ENCODE assay signal across 21 cellular contexts in genomic region chr1:178133291-178133989, GRCh38. TPM values are rescaled to one million over a fixed set of nuclear protein-coding genes. Genes with fewer than 3 reads are reported as not detected.
DNase-seq lines count a peak whose midpoint lies in the region; ATAC-seq and TF ChIP-seq lines count a peak whose summit lies in the region.
"Had no signal": no experiment of that assay in that cellular context is flagged by ENCODE, and none has a peak within 500 bp of the region (broad histone marks: within the 10 kb centered on the region; RNA-seq: fewer than 3 reads in every experiment).

No MANE protein-coding gene starts in this region.

- WGBS in heart left ventricle, 4 donors = 50 to 69% (median 66%) methylated on average over 2 of the region's 2 CpGs

- peak overlapping the region; percentile 33 for H3K4me2 ChIP-seq in OCI-LY3 (ENCODE audit: low read length)

- H3K36me3 ChIP-seq in heart left ventricle = no peaks in the 10 kb centered on the region
- no peaks in the 10 kb centered on the region for H3K36me3 ChIP-seq in OCI-LY3 (replicated peaks; ENCODE audit: low read depth, low read length)
- H3K36me3 ChIP-seq in effector memory CD4-positive, alpha-beta T cell (ENCODE audit: control insufficient read depth, insufficient read depth, low read length) = no peaks in the 10 kb centered on the region
- H3K36me3 ChIP-seq: pancreas, right atrium auricular region, transverse colon had no signal

- H3K4me3 ChIP-seq in heart left ventricle = no peak overlapping the region
- no peak overlapping the region for H3K4me3 ChIP-seq in OCI-LY3 (ENCODE audit: low read length)
- H3K4me3 ChIP-seq in effector memory CD4-positive, alpha-beta T cell (ENCODE audit: insufficient read depth, low read depth, low read length, poor library complexity, severe bottlenecking) = no peak overlapping the region
- H3K4me3 ChIP-seq: body of pancreas, pancreas, right atrium auricular region, SJSA1, transverse colon had no signal

- H2AFZ ChIP-seq in OCI-LY3 (ENCODE audit: low read depth, low read length) = no peak overlapping the region

- intact Hi-C loops in heart left ventricle (cut with DNase I) (loop anchor here in 3 of 10 donors (5.0 to 10.0 kb wide), 3 partner anchors 36 to 101 kb away; no protein-coding TSS in a partner anchor), left cardiac atrium (cut with DNase I) (no loop called here)

- TF ChIP-seq POLR2A in heart left ventricle (IDR thresholded peaks at IDR 0.05) = no peak

- H3K4me1 ChIP-seq in heart left ventricle (peaks cover 3 to 49% (median 30%) of the 10 kb centered on the region in 12 donors), OCI-LY3 (ENCODE audit: low read length) (peaks cover 33% of the 10 kb centered on the region)
- H3K4me1 ChIP-seq in effector memory CD4-positive, alpha-beta T cell (ENCODE audit: control insufficient read depth, insufficient read depth, low read length, poor library complexity, severe bottlenecking) = no peaks in the 10 kb centered on the region
- H3K4me1 ChIP-seq: body of pancreas, pancreas had no signal

- H3K79me2 ChIP-seq in OCI-LY3 (ENCODE audit: low read length) = no peaks in the 10 kb centered on the region

- H3K27me3 ChIP-seq in heart left ventricle (no peaks in the 10 kb centered on the region), OCI-LY3 (ENCODE audit: low read depth, low read length) (no peaks in the 10 kb centered on the region)
- no peaks in the 10 kb centered on the region for H3K27me3 ChIP-seq in effector memory CD4-positive, alpha-beta T cell (replicated peaks; ENCODE audit: control insufficient read depth, insufficient read depth, low read length, poor library complexity, severe bottlenecking)
- H3K27me3 ChIP-seq: body of pancreas, pancreas, right atrium auricular region, SJSA1, transverse colon had no signal

- TF ChIP-seq CTCF in heart left ventricle (IDR thresholded peaks at IDR 0.05) (no peak), OCI-LY3 (IDR thresholded peaks at IDR 0.05; ENCODE audit: low read depth, low read length) (no peak)

- no peak for ATAC-seq in heart left ventricle
- no peak for ATAC-seq in left cardiac atrium
- no peak for ATAC-seq in GM18498 (IDR thresholded peaks at IDR 0.05; ENCODE audit: unreplicated experiment)
- ATAC-seq: body of pancreas, HepG2, natural killer cell, WTC11 had no signal

- no peaks in the 10 kb centered on the region for H4K20me1 ChIP-seq in OCI-LY3 (ENCODE audit: insufficient read depth, low read length)

- no peak for DNase-seq in heart left ventricle
- DNase-seq in left cardiac atrium = no peak
- DNase-seq in fibroblast of peridontal ligament (ENCODE audit: extremely low read depth) = peak; percentile 56
- DNase-seq in SHP77 (lab: John Stamatoyannopoulos, UW) = no peak
- no peak for DNase-seq in effector memory CD4-positive, alpha-beta T cell
- DNase-seq in stimulated activated CD4-positive, alpha-beta T cell treated with anti-CD3 and anti-CD28 coated beads, Interleukin-1b, Interleukin-23, amount 100 ng/mL, for 48 hours = no peak
- DNase-seq: GOT3; natural killer cell; NCI-H1436 treated with DMSO at 0.1 percent for 48 hours; NCI-H2171; NCI-H526 treated with DMSO at 0.1 percent for 48 hours; pancreas; stimulated activated CD4-positive, alpha-beta T cell treated with anti-CD3 and anti-CD28 coated beads, Interleukin-12 subunit alpha, Interleukin-12 subunit beta, amount 100 ng/mL, for 4 hours; transverse colon had no signal

- H3K27ac ChIP-seq in heart left ventricle = peak overlapping the region in 8 of 12 donors; percentile 6 to 80 (median 45)
- H3K27ac ChIP-seq in OCI-LY3 (ENCODE audit: low read length) = no peak overlapping the region
- H3K27ac ChIP-seq in effector memory CD4-positive, alpha-beta T cell (ENCODE audit: insufficient read depth, low read length, poor library complexity, severe bottlenecking) = no peak overlapping the region
- H3K27ac ChIP-seq: body of pancreas, pancreas, SJSA1, transverse colon had no signal

- no peak overlapping the region for H3K9ac ChIP-seq in OCI-LY3 (ENCODE audit: low read length)

- no peaks in the 10 kb centered on the region for H3K9me3 ChIP-seq in heart left ventricle
- no peaks in the 10 kb centered on the region for H3K9me3 ChIP-seq in OCI-LY3 (ENCODE audit: insufficient read depth, low read length)
- H3K9me3 ChIP-seq in effector memory CD4-positive, alpha-beta T cell (ENCODE audit: control insufficient read depth, low read length) = no peaks in the 10 kb centered on the region
- H3K9me3 ChIP-seq: body of pancreas, pancreas, right atrium auricular region, SJSA1, transverse colon had no signal

RNA-seq across cellular contexts. Expression of gene RASAL2, which starts 39.5 kb away (rescaled TPM):
- total RNA-seq in heart left ventricle (100 to 1,000 TPM in 1 of 9 donors, 10 to 100 TPM in 8; 22.3 to 112 (median 44.1) TPM), left cardiac atrium (10 to 100 TPM; 16.9 to 27.8 TPM)
- 1 to 10 TPM; 6.2 to 9.6 TPM for polyA plus RNA-seq in heart left ventricle

Comparison
In these comparisons a context has a peak if more than half of its experiments do, and no peak if none do; other contexts are left out.
1. H3K27ac ChIP-seq: peak in heart left ventricle (8 of 12); none in OCI-LY3 (single experiment) and effector memory CD4-positive, alpha-beta T cell (single experiment).